Comparison of ENCODE assay signal across 20 cellular contexts in genomic region chr2:30325542-30326328, GRCh38.
DNase-seq lines count a peak whose midpoint lies in the region; ATAC-seq and TF ChIP-seq lines count a peak whose summit lies in the region.
"Had no signal": no experiment of that assay in that cellular context is flagged by ENCODE, and none has a peak within 500 bp of the region (broad histone marks: within the 10 kb centered on the region; RNA-seq: fewer than 3 reads in every experiment).

No MANE protein-coding gene starts in this region.

- in situ Hi-C loops in Panc1 (cut with HindIII; ENCODE audit: low pct_unique_long_range_greater_than_20kb, low sequenced_read_pairs) = no loop called here

- peak overlapping the region in 2 of 3 donors; percentile 81 to 89 for H3K27ac Mint-ChIP-seq in CD4-positive, CD25-positive, alpha-beta regulatory T cell
- H3K27ac Mint-ChIP-seq in CD8-positive, alpha-beta memory T cell = peak overlapping the region in 7 of 8 donors; percentile 5 to 60 (median 32)
- peak overlapping the region; percentile 63 for H3K27ac Mint-ChIP-seq in memory B cell
- H3K27ac Mint-ChIP-seq: activated T-helper 2 cell treated with anti-CD3 and anti-CD28 coated beads, Interferon-gamma antibody, Interleukin-2, Interleukin-4, amounts not matched to agents 10 μg/mL and 5 μg/mL and 100 μg/mL, durations not matched to agents 14 hours and 24 hours and 36 hours; type B pancreatic cell had no signal

- DNase-seq in CD4-positive, CD25-positive, alpha-beta regulatory T cell = no peak
- peak in 1 of 5 donors; percentile 19 for DNase-seq in CD8-positive, alpha-beta memory T cell
- no peak for DNase-seq in Panc1 (ENCODE audit: low read depth, low spot score)
- DNase-seq in memory B cell (ENCODE audit: low spot score in 2 of 2) = no peak
- no peak for DNase-seq in NCI-H510A treated with DMSO at 0.1 percent for 48 hours (lab: John Stamatoyannopoulos, UW)
- no peak for DNase-seq in inferior parietal cortex (ENCODE audit: extremely low spot score)
- no peak for DNase-seq in T1000 (lab: John Stamatoyannopoulos, UW)
- DNase-seq: activated CD4-positive, alpha-beta T cell treated with anti-CD3 and anti-CD28 coated beads, Interleukin-2, amount 50 U/mL, for 48 hours; cortex of kidney; DND-41; KG1; NCI-H1105 treated with DMSO at 0.1 percent for 48 hours; NCI-H2171 treated with DMSO at 0.1 percent for 48 hours; Right ventricle myocardium superior had no signal

- intact Hi-C loops in Panc1 (cut with micrococcal nuclease; ENCODE audit: unreplicated experiment) = no loop called here

- BruUV-seq in Panc1 (replicated peaks; lab: Mats Ljungman, UMichigan) = no TSS peak

- no peaks in the 10 kb centered on the region for H3K9me3 ChIP-seq in CD4-positive, CD25-positive, alpha-beta regulatory T cell (ENCODE audit: control insufficient read depth in 2 of 2, low read length in 2 of 2)
- no peaks in the 10 kb centered on the region for H3K9me3 ChIP-seq in CD8-positive, alpha-beta memory T cell (ENCODE audit: low read length)
- no peaks in the 10 kb centered on the region for H3K9me3 ChIP-seq in Panc1 (ENCODE audit: control insufficient read depth, insufficient read depth, low read depth, low read length)
- H3K9me3 ChIP-seq: gastroesophageal sphincter had no signal

- H3K9me3 Mint-ChIP-seq in CD4-positive, CD25-positive, alpha-beta regulatory T cell = no peaks in the 10 kb centered on the region
- no peaks in the 10 kb centered on the region for H3K9me3 Mint-ChIP-seq in CD8-positive, alpha-beta memory T cell
- no peaks in the 10 kb centered on the region for H3K9me3 Mint-ChIP-seq in memory B cell
- H3K9me3 Mint-ChIP-seq: activated T-helper 2 cell treated with anti-CD3 and anti-CD28 coated beads, Interferon-gamma antibody, Interleukin-2, Interleukin-4, amounts not matched to agents 10 μg/mL and 5 μg/mL and 100 μg/mL, durations not matched to agents 14 hours and 24 hours and 36 hours; type B pancreatic cell had no signal

- no peaks in the 10 kb centered on the region for H3K4me1 ChIP-seq in CD4-positive, CD25-positive, alpha-beta regulatory T cell (ENCODE audit: control insufficient read depth, insufficient read depth, low read length, poor library complexity, severe bottlenecking)
- H3K4me1 ChIP-seq in CD8-positive, alpha-beta memory T cell (ENCODE audit: insufficient read depth, low read length) = peaks cover 7% of the 10 kb centered on the region
- no peaks in the 10 kb centered on the region for H3K4me1 ChIP-seq in Panc1 (ENCODE audit: control insufficient read depth, insufficient read depth, low read length)

- no peaks in the 10 kb centered on the region for H3K27me3 ChIP-seq in CD4-positive, CD25-positive, alpha-beta regulatory T cell (ENCODE audit: control insufficient read depth, insufficient read depth, low read length)
- H3K27me3 ChIP-seq in CD8-positive, alpha-beta memory T cell (ENCODE audit: insufficient read depth, low read length, poor library complexity, severe bottlenecking) = no peaks in the 10 kb centered on the region
- H3K27me3 ChIP-seq in Panc1 (ENCODE audit: control insufficient read depth, insufficient read depth, low read length) = no peaks in the 10 kb centered on the region
- H3K27me3 ChIP-seq: gastroesophageal sphincter had no signal

- no peak overlapping the region for H3K4me3 Mint-ChIP-seq in CD4-positive, CD25-positive, alpha-beta regulatory T cell
- no peak overlapping the region for H3K4me3 Mint-ChIP-seq in CD8-positive, alpha-beta memory T cell
- peak overlapping the region; percentile 61 for H3K4me3 Mint-ChIP-seq in memory B cell
- H3K4me3 Mint-ChIP-seq: type B pancreatic cell had no signal

- H3K36me3 Mint-ChIP-seq in CD4-positive, CD25-positive, alpha-beta regulatory T cell = no peaks in the 10 kb centered on the region
- no peaks in the 10 kb centered on the region for H3K36me3 Mint-ChIP-seq in CD8-positive, alpha-beta memory T cell
- H3K36me3 Mint-ChIP-seq in memory B cell = no peaks in the 10 kb centered on the region
- H3K36me3 Mint-ChIP-seq: type B pancreatic cell had no signal

- peak in 1 of 2 donors; percentile 48 for ATAC-seq in CD4-positive, CD25-positive, alpha-beta regulatory T cell (ENCODE audit: low read depth in 2 of 2)
- ATAC-seq in Panc1 = 0 out of 2 replicates have a peak, but pooled peaks have one; percentile 45
- ATAC-seq in memory B cell (ENCODE audit: low read depth) = peak; percentile 75
- ATAC-seq: gastroesophageal sphincter, left lobe of liver had no signal

- H3K27ac ChIP-seq in CD4-positive, CD25-positive, alpha-beta regulatory T cell (ENCODE audit: insufficient read depth, low read length, poor library complexity, severe bottlenecking) = no peak overlapping the region
- H3K27ac ChIP-seq in CD8-positive, alpha-beta memory T cell (ENCODE audit: low read depth, low read length) = no peak overlapping the region
- no peak overlapping the region for H3K27ac ChIP-seq in Panc1 (ENCODE audit: low read length)
- H3K27ac ChIP-seq: epithelial cell of prostate, gastroesophageal sphincter, HL-60 had no signal

- peaks cover 6% of the 10 kb centered on the region for H3K27me3 Mint-ChIP-seq in CD4-positive, CD25-positive, alpha-beta regulatory T cell
- no peaks in the 10 kb centered on the region for H3K27me3 Mint-ChIP-seq in CD8-positive, alpha-beta memory T cell
- no peaks in the 10 kb centered on the region for H3K27me3 Mint-ChIP-seq in memory B cell

- POLR2A ChIA-PET in CD8-positive, alpha-beta memory T cell (lab: Charles Lee) = interaction anchor here (0.5 to 0.7 kb wide), 2 partner anchors 144 to 343 kb away, joined by 3 to 4 read pairs; no protein-coding TSS in a partner anchor
- POLR2A ChIA-PET in Panc1 (lab: Charles Lee) = no interaction called here

- no peaks in the 10 kb centered on the region for H3K36me3 ChIP-seq in CD4-positive, CD25-positive, alpha-beta regulatory T cell (ENCODE audit: control insufficient read depth, insufficient read depth, low read length)
- no peaks in the 10 kb centered on the region for H3K36me3 ChIP-seq in CD8-positive, alpha-beta memory T cell (ENCODE audit: insufficient read depth, low read length)
- H3K36me3 ChIP-seq in Panc1 (ENCODE audit: control insufficient read depth, insufficient read depth, low read length) = no peaks in the 10 kb centered on the region
- H3K36me3 ChIP-seq: gastroesophageal sphincter had no signal

- TF ChIP-seq CTCF in Panc1 (IDR thresholded peaks at IDR 0.05) = no peak

- peaks cover 4 to 22% (median 8%) of the 10 kb centered on the region in 4 donors for H3K4me1 Mint-ChIP-seq in CD4-positive, CD25-positive, alpha-beta regulatory T cell
- H3K4me1 Mint-ChIP-seq in CD8-positive, alpha-beta memory T cell = peaks cover 1 to 14% (median 9%) of the 10 kb centered on the region in 3 donors
- peaks cover 35% of the 10 kb centered on the region for H3K4me1 Mint-ChIP-seq in memory B cell

- CTCF ChIA-PET in CD8-positive, alpha-beta memory T cell (lab: Charles Lee) = interaction anchor here (1.1 to 1.2 kb wide), 2 partner anchors 86 to 96 kb away, joined by 3 to 5 read pairs; no protein-coding TSS in a partner anchor
- CTCF ChIA-PET in Panc1 (lab: Charles Lee) = no interaction called here

- no peak overlapping the region for H3K4me3 ChIP-seq in CD4-positive, CD25-positive, alpha-beta regulatory T cell (ENCODE audit: low read depth, low read length)
- H3K4me3 ChIP-seq in CD8-positive, alpha-beta memory T cell (ENCODE audit: low read length) = no peak overlapping the region
- H3K4me3 ChIP-seq in Panc1 (ENCODE audit: low read depth in 2 of 2, low read length in 2 of 2) = no peak overlapping the region
- H3K4me3 ChIP-seq: gastroesophageal sphincter had no signal

Comparison
In these comparisons a context has a peak if more than half of its experiments do, and no peak if none do; other contexts are left out.
1. H3K27ac Mint-ChIP-seq: peak in every context shown above with its lines; median percentile 85 in CD4-positive, CD25-positive, alpha-beta regulatory T cell; 63 in memory B cell; 32 in CD8-positive, alpha-beta memory T cell.